24 cellular contexts compared by ENCODE assay signal in the genomic region with DNA sequence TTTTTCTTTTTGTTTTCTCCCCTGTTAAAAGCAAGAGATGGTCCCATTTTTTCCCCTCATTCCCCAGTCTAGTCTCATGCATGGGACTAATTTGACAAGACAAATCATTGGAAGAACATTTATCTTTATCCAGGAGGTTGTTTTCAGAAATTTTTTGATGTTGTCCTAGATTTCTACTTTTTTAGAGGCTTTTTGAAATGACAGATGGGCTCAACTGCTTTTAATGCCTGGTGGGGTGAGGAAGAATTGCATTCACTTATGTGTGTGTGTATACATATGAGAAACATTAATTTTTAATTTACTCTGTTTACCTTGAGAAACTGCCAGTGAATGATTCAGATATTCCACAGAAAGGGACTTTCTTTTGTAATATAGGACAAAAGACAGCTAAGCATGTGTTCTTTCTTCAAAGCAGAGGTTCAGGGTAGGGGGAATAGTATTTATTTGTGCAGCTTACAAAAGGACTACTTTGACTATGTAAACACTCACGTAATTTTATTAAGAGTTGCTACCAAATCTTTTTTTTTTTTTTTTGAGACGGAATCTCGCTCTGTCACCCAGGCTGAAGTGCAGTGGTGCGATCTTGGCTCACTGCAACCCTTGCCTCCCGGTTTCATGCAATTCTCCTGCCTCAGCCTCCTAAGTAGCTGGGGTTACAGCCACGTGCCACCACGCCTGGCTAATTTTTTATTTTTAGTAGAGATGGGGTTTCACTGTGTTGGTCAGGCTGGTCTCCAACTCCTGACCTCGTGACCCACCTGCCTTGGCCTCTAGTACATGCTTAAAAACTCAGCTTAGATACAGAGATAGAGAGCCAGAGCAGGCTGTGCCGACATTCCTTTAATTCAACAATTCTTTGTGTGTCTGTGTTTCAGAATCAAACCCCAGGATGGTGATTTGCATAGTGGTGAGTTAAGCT.
DNase-seq lines count a peak whose midpoint lies in the region; ATAC-seq, FAIRE-seq and TF ChIP-seq lines count a peak whose summit lies in the region.
"Had no signal": no experiment of that assay in that cellular context is flagged by ENCODE, and none has a peak within 500 bp of the region (broad histone marks: within the 10 kb centered on the region; RNA-seq: fewer than 3 reads in every experiment).

No MANE protein-coding gene starts in this region.

- H3K27ac ChIP-seq in HEK293 (ENCODE audit: extremely low read depth, low read depth, low read length) (no peak overlapping the region), HepG2 (ENCODE audit: extremely low read length, insufficient read depth, low read length) (no peak overlapping the region), right cardiac atrium (ENCODE audit: low read length) (no peak overlapping the region)
- H3K27ac ChIP-seq: left ventricle myocardium inferior, RWPE1, spleen, tibial nerve had no signal

- H3K27me3 ChIP-seq in HepG2 (ENCODE audit: control insufficient read depth in 1 of 2, insufficient read depth in 2 of 2, low read length in 2 of 2) (no peaks in the 10 kb centered on the region), right cardiac atrium (ENCODE audit: control insufficient read depth, insufficient read depth) (no peaks in the 10 kb centered on the region)
- H3K27me3 ChIP-seq: spleen, tibial nerve had no signal

- no peaks in the 10 kb centered on the region for H4K20me1 ChIP-seq in HepG2 (ENCODE audit: insufficient read depth, low read length)

- DNase-seq in fibroblast of pulmonary artery (ENCODE audit: low read depth) (peak; percentile 17), progenitor cell of endocrine pancreas (ENCODE audit: low spot score, unreplicated experiment) (no peak), HepG2 (ENCODE audit: low spot score) (no peak), right cardiac atrium (no peak)
- no peak for DNase-seq in stimulated activated CD4-positive, alpha-beta T cell treated with anti-CD3 and anti-CD28 coated beads, Interleukin-15, amount 100 ng/mL, for 24 hours
- DNase-seq in T-helper 2 cell treated with Interferon-gamma antibody and Interleukin-4, amounts not matched to agents 5 μg/mL and 100 μg/mL, for 36 hours (ENCODE audit: low spot score), result no peak
- DNase-seq: activated CD4-positive, alpha-beta T cell treated with anti-CD3 and anti-CD28 coated beads, Interleukin-2, amount 50 U/mL, for 4 hours; activated naive CD4-positive, alpha-beta T cell treated with anti-CD3 and anti-CD28 coated beads for 36 hours; activated T-cell treated with anti-CD3 and anti-CD28 coated beads for 4 hours; AML-193; effector memory CD8-positive, alpha-beta T cell; left ventricle myocardium inferior; NCI-H1092; NCI-H2107; posterior cingulate gyrus; spleen had no signal

- peaks cover 47% of the 10 kb centered on the region for H3K27me3 Mint-ChIP-seq in brain
- H3K27me3 Mint-ChIP-seq in progenitor cell of endocrine pancreas, result no peaks in the 10 kb centered on the region
- no peaks in the 10 kb centered on the region for H3K27me3 Mint-ChIP-seq in T-helper 2 cell treated with Interferon-gamma antibody and Interleukin-4, amounts not matched to agents 5 μg/mL and 100 μg/mL, for 36 hours (ENCODE audit: low read depth)
- H3K27me3 Mint-ChIP-seq: effector memory CD8-positive, alpha-beta T cell had no signal

- H3K9me3 ChIP-seq in HEK293 (ENCODE audit: control insufficient read depth, insufficient read depth, low read depth, low read length), result no peaks in the 10 kb centered on the region
- no peaks in the 10 kb centered on the region for H3K9me3 ChIP-seq in HepG2 (ENCODE audit: low read length)
- H3K9me3 ChIP-seq in right cardiac atrium (ENCODE audit: control insufficient read depth, low read length), result no peaks in the 10 kb centered on the region
- H3K9me3 ChIP-seq: left ventricle myocardium inferior, spleen, tibial nerve had no signal

- no peak for TF ChIP-seq CTCF in HEK293 (tag by site-specific recombination; IDR thresholded peaks at IDR 0.05)
- no peak for TF ChIP-seq CTCF in brain (conservative IDR thresholded peaks at IDR 0.05)
- no peak for TF ChIP-seq CTCF in fibroblast of pulmonary artery (IDR thresholded peaks at IDR 0.05; ENCODE audit: low read length, missing control alignments)
- no peak for TF ChIP-seq CTCF in progenitor cell of endocrine pancreas (IDR thresholded peaks at IDR 0.05; ENCODE audit: unreplicated experiment)
- TF ChIP-seq CTCF in HepG2 (CRISPR knock-in tag; IDR thresholded peaks at IDR 0.05), result no peak

- H2AFZ ChIP-seq in HepG2 (ENCODE audit: low read length), result no peak overlapping the region

- H3K4me1 Mint-ChIP-seq in brain, result peaks cover 30% of the 10 kb centered on the region
- H3K4me1 Mint-ChIP-seq in progenitor cell of endocrine pancreas (ENCODE audit: low read depth), result peaks cover 23% of the 10 kb centered on the region
- no peaks in the 10 kb centered on the region for H3K4me1 Mint-ChIP-seq in T-helper 2 cell treated with Interferon-gamma antibody and Interleukin-4, amounts not matched to agents 5 μg/mL and 100 μg/mL, for 36 hours (ENCODE audit: low read depth)
- H3K4me1 Mint-ChIP-seq: stimulated activated effector memory CD8-positive, alpha-beta T cell treated with anti-CD3 and anti-CD28 coated beads, Interleukin-12 subunit alpha, Interleukin-12 subunit beta, amount 100 ng/mL, for 72 hours had no signal

- H3K4me3 Mint-ChIP-seq in brain (no peak overlapping the region), progenitor cell of endocrine pancreas (ENCODE audit: low read depth) (no peak overlapping the region)
- H3K4me3 Mint-ChIP-seq in T-helper 2 cell treated with Interferon-gamma antibody and Interleukin-4, amounts not matched to agents 5 μg/mL and 100 μg/mL, for 36 hours, result no peak overlapping the region
- H3K4me3 Mint-ChIP-seq: activated naive CD4-positive, alpha-beta T cell treated with anti-CD3 and anti-CD28 coated beads for 36 hours; effector memory CD8-positive, alpha-beta T cell; stimulated activated effector memory CD8-positive, alpha-beta T cell treated with anti-CD3 and anti-CD28 coated beads, Interleukin-12 subunit alpha, Interleukin-12 subunit beta, amount 100 ng/mL, for 72 hours had no signal

- H3K27ac Mint-ChIP-seq in brain, result peak overlapping the region in 3 of 5 experiments; percentile 18 to 39 (median 37)
- H3K27ac Mint-ChIP-seq in progenitor cell of endocrine pancreas, result peak overlapping the region; percentile 10
- H3K27ac Mint-ChIP-seq in T-helper 2 cell treated with Interferon-gamma antibody and Interleukin-4, amounts not matched to agents 5 μg/mL and 100 μg/mL, for 36 hours, result no peak overlapping the region
- H3K27ac Mint-ChIP-seq: activated naive CD4-positive, alpha-beta T cell treated with anti-CD3 and anti-CD28 coated beads for 36 hours; effector memory CD8-positive, alpha-beta T cell; stimulated activated effector memory CD8-positive, alpha-beta T cell treated with anti-CD3 and anti-CD28 coated beads, Interleukin-12 subunit alpha, Interleukin-12 subunit beta, amount 100 ng/mL, for 72 hours had no signal

- no peak overlapping the region for H3K4me2 ChIP-seq in HepG2 (ENCODE audit: low read depth, low read length)

- no peak for ATAC-seq in HepG2
- no peak for ATAC-seq in right cardiac atrium
- ATAC-seq: effector memory CD8-positive, alpha-beta T cell; K562; stimulated activated effector memory CD8-positive, alpha-beta T cell treated with anti-CD3 and anti-CD28 coated beads, Interleukin-12 subunit alpha, Interleukin-12 subunit beta, amount 100 ng/mL, for 72 hours had no signal

- no peak overlapping the region for H3K9ac ChIP-seq in HepG2 (ENCODE audit: insufficient read depth, low read depth, low read length)

- intact Hi-C loops in HepG2 (cut with micrococcal nuclease; ENCODE audit: unreplicated experiment), result no loop called here
- intact Hi-C loops in right cardiac atrium (cut with DNase I), result no loop called here

- no peaks in the 10 kb centered on the region for H3K4me1 ChIP-seq in HEK293 (ENCODE audit: control insufficient read depth, insufficient read depth, low read length)
- H3K4me1 ChIP-seq in HepG2 (ENCODE audit: insufficient read depth, low read length), result no peaks in the 10 kb centered on the region
- no peaks in the 10 kb centered on the region for H3K4me1 ChIP-seq in right cardiac atrium (ENCODE audit: control insufficient read depth, insufficient read depth, low read length)
- H3K4me1 ChIP-seq: spleen, tibial nerve had no signal

- in situ Hi-C loops in HepG2 (cut with HindIII; ENCODE audit: extremely low pct_ligation_motif_present, low pct_unique_long_range_greater_than_20kb), result no loop called here

- TF ChIP-seq RAD21 in HepG2 (CRISPR knock-in tag; IDR thresholded peaks at IDR 0.05), result no peak

- no peaks in the 10 kb centered on the region for H3K36me3 ChIP-seq in HEK293 (ENCODE audit: control insufficient read depth in 2 of 2, insufficient read depth in 1 of 2, low read length in 2 of 2)
- no peaks in the 10 kb centered on the region for H3K36me3 ChIP-seq in HepG2 (replicated peaks in 1 of 2; ENCODE audit: control insufficient read depth in 1 of 2, insufficient read depth in 2 of 2, low read length in 2 of 2)
- H3K36me3 ChIP-seq: left ventricle myocardium inferior, spleen, tibial nerve had no signal

- TF ChIP-seq POLR2A in HepG2 (IDR thresholded peaks at IDR 0.05; ENCODE audit: insufficient read depth in 1 of 2, low read depth in 2 of 2, low read length in 2 of 2), result no peak

- CTCF ChIA-PET in HEK293 (lab: Yijun Ruan, JAX) (interaction anchor here (0.6 kb wide), 1 partner anchor 263 kb away, joined by 3 read pairs; no protein-coding TSS in a partner anchor), HepG2 (lab: Yijun Ruan, JAX; ENCODE audit: low intra/inter-chr PET ratio, low total read pairs) (no interaction called here)

- H3K4me3 ChIP-seq in HEK293 (ENCODE audit: low read depth, low read length) (no peak overlapping the region), fibroblast of pulmonary artery (replicated peaks; ENCODE audit: low read depth, low read length) (no peak overlapping the region), HepG2 (replicated peaks in 1 of 3; ENCODE audit: insufficient read depth in 1 of 3, low read depth in 2 of 3, low read length in 3 of 3) (no peak overlapping the region), right cardiac atrium (ENCODE audit: low read length) (no peak overlapping the region)
- H3K4me3 ChIP-seq: K562, left ventricle myocardium inferior, spleen, tibial nerve had no signal

- POLR2A ChIA-PET in HEK293 (lab: Yijun Ruan, JAX), result no interaction called here
- POLR2A ChIA-PET in HepG2 (lab: Yijun Ruan, JAX), result no interaction called here

- 8% methylated on average over 9 of the region's 9 CpGs for WGBS in HepG2 (ENCODE audit: low lambda C conversion rate)
- WGBS in right cardiac atrium, result 74% methylated on average over 9 of the region's 9 CpGs

- no TSS peak for BruUV-seq in HepG2 (replicated peaks; lab: Mats Ljungman, UMichigan)

- H3K79me2 ChIP-seq in HepG2 (ENCODE audit: insufficient read depth, low read length), result no peaks in the 10 kb centered on the region

- H3K36me3 Mint-ChIP-seq in brain (no peaks in the 10 kb centered on the region), progenitor cell of endocrine pancreas (ENCODE audit: insufficient read depth) (no peaks in the 10 kb centered on the region)
- H3K36me3 Mint-ChIP-seq in T-helper 2 cell treated with Interferon-gamma antibody and Interleukin-4, amounts not matched to agents 5 μg/mL and 100 μg/mL, for 36 hours (ENCODE audit: low read depth), result no peaks in the 10 kb centered on the region
- H3K36me3 Mint-ChIP-seq: stimulated activated effector memory CD8-positive, alpha-beta T cell treated with anti-CD3 and anti-CD28 coated beads, Interleukin-12 subunit alpha, Interleukin-12 subunit beta, amount 100 ng/mL, for 72 hours had no signal

- H3K9me3 Mint-ChIP-seq in brain (peaks cover 0 to 5% (median 0%) of the 10 kb centered on the region in 5 experiments), progenitor cell of endocrine pancreas (ENCODE audit: low read depth) (peaks cover 3% of the 10 kb centered on the region)
- H3K9me3 Mint-ChIP-seq in T-helper 2 cell treated with Interferon-gamma antibody and Interleukin-4, amounts not matched to agents 5 μg/mL and 100 μg/mL, for 36 hours, result no peaks in the 10 kb centered on the region
- H3K9me3 Mint-ChIP-seq: activated naive CD4-positive, alpha-beta T cell treated with anti-CD3 and anti-CD28 coated beads for 36 hours; effector memory CD8-positive, alpha-beta T cell; stimulated activated effector memory CD8-positive, alpha-beta T cell treated with anti-CD3 and anti-CD28 coated beads, Interleukin-12 subunit alpha, Interleukin-12 subunit beta, amount 100 ng/mL, for 72 hours had no signal

- TF ChIP-seq EP300 in HepG2 (IDR thresholded peaks at IDR 0.05; ENCODE audit: low read depth in 2 of 2, low read length in 2 of 2) (no peak), HepG2 (CRISPR knock-in tag; IDR thresholded peaks at IDR 0.05; ENCODE audit: borderline replicate concordance) (no peak)

- FAIRE-seq in HepG2 (lab: Jason Lieb, UNC), result no peak
- FAIRE-seq: G401.6, GM12891, K562 had no signal
